Comparison of ENCODE assay signal across 8 cellular contexts in genomic region chr11:59135648-59136461, GRCh38. TPM values are rescaled to one million over a fixed set of nuclear protein-coding genes. Genes with fewer than 3 reads are reported as not detected.
DNase-seq lines count a peak whose midpoint lies in the region; ATAC-seq lines count a peak whose summit lies in the region.

No MANE protein-coding gene starts in this region.

- DNase-seq in A172 (ENCODE audit: low spot score) (peak; percentile 59), NCI-H226 (peak; percentile 56), left lobe of liver (ENCODE audit: low spot score) (peak; percentile 74)
- peak; percentile 91 for DNase-seq in activated CD4-positive, CD25-positive, alpha-beta regulatory T cell treated with anti-CD3 and anti-CD28 coated beads, Interleukin-2, amount 50 U/mL, for 72 hours
- peak; percentile 80 for DNase-seq in central memory CD4-positive, alpha-beta T cell
- DNase-seq in stimulated activated CD4-positive, alpha-beta T cell treated with anti-CD3 and anti-CD28 coated beads, Interleukin-2, amount 100 ng/mL, for 48 hours, result peak; percentile 88 to 93

- ATAC-seq in GM18867 (IDR thresholded peaks at IDR 0.05; ENCODE audit: unreplicated experiment), result peak; percentile 96
- peak; percentile 95 for ATAC-seq in HG03066 (IDR thresholded peaks at IDR 0.05; ENCODE audit: low read depth, unreplicated experiment)
- peak; percentile 100 for ATAC-seq in left lobe of liver

RNA-seq across cellular contexts. Expression of gene FAM111A, which starts 6.8 kb away (rescaled TPM):
- total RNA-seq in A172 (2014; rRNA removed; shearing (Covaris generic)), result 83.5 and 102 TPM in 2 replicates
- 9.3 TPM for total RNA-seq in left lobe of liver

RNA-seq across cellular contexts. Expression of gene FAM111B, which starts 28.8 kb away (rescaled TPM):
- total RNA-seq in A172 (2014; rRNA removed; shearing (Covaris generic)), result 26.7 and 31.4 TPM in 2 replicates
- total RNA-seq in left lobe of liver, result 0.23 TPM

RNA-seq across cellular contexts. Expression of gene DTX4, which starts 36.1 kb away (rescaled TPM):
- 0.12 and 0.21 TPM in 2 replicates for total RNA-seq in A172 (2014; rRNA removed; shearing (Covaris generic))
- 19.9 TPM for total RNA-seq in left lobe of liver

RNA-seq across cellular contexts. Expression of gene GLYATL1B, which starts 49.7 kb away (rescaled TPM):
- not detected in 2 replicates for total RNA-seq in A172 (2014; rRNA removed; shearing (Covaris generic))
- total RNA-seq in left lobe of liver, result 0.68 TPM

Comparison
In these comparisons a context has a peak if more than half of its experiments do, and no peak if none do; other contexts are left out.
1. Peak in every context shown above with its lines: DNase-seq and ATAC-seq.
2. RNA of gene FAM111B, which starts 28.8 kb away (total RNA-seq): 26.7 to 31.4 TPM in A172; 0.23 TPM in left lobe of liver (single experiment); every median in the first group is over 10 times any median in the second.
3. RNA of gene DTX4, which starts 36.1 kb away (total RNA-seq): 19.9 TPM in left lobe of liver (single experiment); 0.12 to 0.21 TPM in A172; every median in the first group is over 10 times any median in the second.